Comparison of ENCODE assay signal across 8 cellular contexts in genomic region chr7:50304158-50304910, GRCh38. TPM values are rescaled to one million over a fixed set of nuclear protein-coding genes. Genes with fewer than 3 reads are reported as not detected.
DNase-seq lines count a peak whose midpoint lies in the region; ATAC-seq and TF ChIP-seq lines count a peak whose summit lies in the region.

Gene IKZF1, plus strand, starts transcription at chr7:50304716. Its CDS starts 14,346 bp downstream, at chr7:50319062.

- intact Hi-C loops in left cardiac atrium (cut with DNase I), result no loop called here

- peak; percentile 95 for DNase-seq in NOMO-1 treated with dmso at 0.1 percent for 144 hours (lab: John Stamatoyannopoulos, UW; ENCODE audit: unreplicated experiment)
- DNase-seq in activated effector memory CD4-positive, alpha-beta T cell treated with anti-CD3 and anti-CD28 coated beads, Interleukin-2, amount 50 U/mL, for 16 hours, result peak; percentile 86
- peak; percentile 70 for DNase-seq in left cardiac atrium
- peak; percentile 27 for DNase-seq in retina
- DNase-seq in HCEC 1CT, result no peak
- no peak for DNase-seq in kidney glomerular epithelial cell (lab: John Stamatoyannopoulos, UW)

- TF ChIP-seq POLR2A in GM18505 (IDR thresholded peaks at IDR 0.05; ENCODE audit: borderline replicate concordance, extremely low read depth, insufficient read depth, insufficient read length), result no peak

- ATAC-seq in GM18505 (IDR thresholded peaks at IDR 0.05; ENCODE audit: unreplicated experiment) (peak; percentile 35), HG02623 (IDR thresholded peaks at IDR 0.05; ENCODE audit: unreplicated experiment) (peak; percentile 24), left cardiac atrium (peak; percentile 54 to 71)

RNA-seq across cellular contexts. Expression of gene IKZF1, which starts in this region (rescaled TPM):
- total RNA-seq in left cardiac atrium, result 1 to 10 TPM; 4.4 to 9.2 TPM

Comparison
In these comparisons a context has a peak if more than half of its experiments do, and no peak if none do; other contexts are left out.
1. DNase-seq: peak in NOMO-1 treated with dmso at 0.1 percent for 144 hours (single experiment), activated effector memory CD4-positive, alpha-beta T cell treated with anti-CD3 and anti-CD28 coated beads, Interleukin-2, amount 50 U/mL, for 16 hours (single experiment), left cardiac atrium (single experiment) and retina (single experiment); none in HCEC 1CT (single experiment) and kidney glomerular epithelial cell (single experiment).
2. Peak in every context shown above with its lines, with median percentiles within 50 percentile points of each other: ATAC-seq.